12 cellular contexts compared by ENCODE assay signal in genomic region chrX:8042304-8042703, GRCh38.
DNase-seq lines count a peak whose midpoint lies in the region; ATAC-seq and TF ChIP-seq lines count a peak whose summit lies in the region.
"Had no signal": no experiment of that assay in that cellular context is flagged by ENCODE, and none has a peak within 500 bp of the region (broad histone marks: within the 10 kb centered on the region; RNA-seq: fewer than 3 reads in every experiment).

No MANE protein-coding gene starts in this region.

- no peak overlapping the region for H3K4me3 ChIP-seq in SK-N-SH (ENCODE audit: low read depth in 2 of 2, low read length in 1 of 2)
- no peak overlapping the region for H3K4me3 ChIP-seq in kidney epithelial cell (ENCODE audit: low read depth, low read length)

- no peak overlapping the region for H3K4me2 ChIP-seq in SK-N-SH

- no peaks in the 10 kb centered on the region; a peak in 1 of 4 replicates for H3K4me1 ChIP-seq in SK-N-SH (ENCODE audit: control insufficient read depth in 1 of 2, insufficient read depth in 2 of 2, low read depth in 1 of 2, low read length in 1 of 2)

- POLR2A ChIA-PET in SK-N-SH (lab: Yijun Ruan, JAX), result no interaction called here

- H3K27me3 ChIP-seq in SK-N-SH (ENCODE audit: insufficient read depth), result no peaks in the 10 kb centered on the region
- no peaks in the 10 kb centered on the region for H3K27me3 ChIP-seq in kidney epithelial cell (ENCODE audit: control insufficient read depth, insufficient read depth, low read length)

- H3K9me3 ChIP-seq in SK-N-SH, result no peaks in the 10 kb centered on the region

- ATAC-seq in HG02870 (IDR thresholded peaks at IDR 0.05; ENCODE audit: unreplicated experiment) (peak; percentile 67), GM21381 (IDR thresholded peaks at IDR 0.05; ENCODE audit: unreplicated experiment) (no peak)
- ATAC-seq: left lobe of liver, Panc1 had no signal

- DNase-seq in DMS79 (lab: John Stamatoyannopoulos, UW) (peak; percentile 30), DMS79 treated with DMSO at 0.1 percent for 48 hours (lab: John Stamatoyannopoulos, UW) (no peak), SK-N-SH (peak; percentile 3), kidney epithelial cell (ENCODE audit: low read depth) (no peak), DMS114 treated with DMSO at 0.1 percent for 48 hours (lab: John Stamatoyannopoulos, UW; ENCODE audit: unreplicated experiment) (no peak), cerebellar cortex (ENCODE audit: low spot score) (no peak)
- DNase-seq: HCEC 1CT; stimulated activated naive B cell treated with anti-CD40 and anti-IgM and Interleukin-4, amounts not matched to agents 10 μg/mL and 1 μg/mL and 100 μg/mL, for 72 hours had no signal

- TF ChIP-seq RAD21 in SK-N-SH (IDR thresholded peaks at IDR 0.05; ENCODE audit: low read length), result no peak

- H3K79me2 ChIP-seq in SK-N-SH (ENCODE audit: insufficient read depth), result no peaks in the 10 kb centered on the region

- CTCF ChIA-PET in SK-N-SH (lab: Yijun Ruan, JAX), result no interaction called here

- no peak overlapping the region for H2AFZ ChIP-seq in SK-N-SH (ENCODE audit: low read depth)

- no peak overlapping the region for H3K9ac ChIP-seq in SK-N-SH

- H3F3A ChIP-seq in SK-N-SH (replicated peaks; ENCODE audit: insufficient read depth), result no peaks in the 10 kb centered on the region

- WGBS in SK-N-SH (ENCODE audit: low lambda C conversion rate), result 20% methylated on average over 1 of the region's 1 CpG

- no peaks in the 10 kb centered on the region for H3K9me2 ChIP-seq in SK-N-SH

- no peak overlapping the region for H3K27ac ChIP-seq in SK-N-SH (ENCODE audit: low read depth in 2 of 2, low read length in 1 of 2)

- no peak for TF ChIP-seq EP300 in SK-N-SH (IDR thresholded peaks at IDR 0.05; ENCODE audit: borderline replicate concordance in 1 of 2, low read depth in 1 of 2, low read length in 1 of 2)

- H4K20me1 ChIP-seq in SK-N-SH (ENCODE audit: insufficient read depth), result no peaks in the 10 kb centered on the region

- TF ChIP-seq CTCF in SK-N-SH (IDR thresholded peaks at IDR 0.05), result no peak
- TF ChIP-seq CTCF in kidney epithelial cell (IDR thresholded peaks at IDR 0.05; ENCODE audit: insufficient read depth, low read length, poor library complexity, severe bottlenecking), result peak; percentile 25

- H3K36me3 ChIP-seq in SK-N-SH (replicated peaks in 1 of 2; ENCODE audit: control insufficient read depth in 1 of 2, insufficient read depth in 2 of 2, low read length in 1 of 2) (no peaks in the 10 kb centered on the region), kidney epithelial cell (ENCODE audit: control insufficient read depth, insufficient read depth, low read length) (no peaks in the 10 kb centered on the region)

TF ChIP-seq in SK-N-SH, 30 proteins besides CTCF, POLR2A, EP300 and RAD21:
- TF ChIP-seq NRF1 (IDR thresholded peaks at IDR 0.05; ENCODE audit: low read depth, low read length) (no peak), RXRA (IDR thresholded peaks at IDR 0.05; ENCODE audit: borderline replicate concordance, low read depth) (no peak)

Comparison
In these comparisons a context has a peak if more than half of its experiments do, and no peak if none do; other contexts are left out.
1. DNase-seq: peak in DMS79 (single experiment) and SK-N-SH (single experiment); none in DMS79 treated with DMSO at 0.1 percent for 48 hours (single experiment), kidney epithelial cell (single experiment), DMS114 treated with DMSO at 0.1 percent for 48 hours (single experiment) and cerebellar cortex (single experiment).